13 cellular contexts compared by ENCODE assay signal in the genomic region with DNA sequence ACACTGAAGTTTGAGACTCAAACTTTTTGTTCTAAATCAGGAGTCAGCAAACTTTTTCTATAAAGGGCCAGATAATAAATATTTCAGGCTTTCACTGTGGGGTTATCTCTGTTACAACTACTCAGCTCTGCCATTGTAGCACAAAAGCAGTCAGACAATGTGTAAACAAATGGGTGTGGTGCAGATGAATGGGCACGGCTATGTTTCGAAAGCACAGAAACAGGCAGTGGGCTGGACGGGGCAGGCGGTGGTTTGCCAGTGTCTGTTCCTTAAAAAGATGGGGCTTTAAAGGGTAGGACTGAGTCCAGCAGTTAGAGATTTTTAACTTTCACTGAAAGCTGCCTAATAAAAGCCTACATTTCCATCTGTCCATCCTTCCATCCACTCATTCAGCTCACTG. TPM values are rescaled to one million over a fixed set of nuclear protein-coding genes. Genes with fewer than 3 reads are reported as not detected.
DNase-seq lines count a peak whose midpoint lies in the region; ATAC-seq and TF ChIP-seq lines count a peak whose summit lies in the region.
"Had no signal": no experiment of that assay in that cellular context is flagged by ENCODE, and none has a peak within 500 bp of the region (broad histone marks: within the 10 kb centered on the region; RNA-seq: fewer than 3 reads in every experiment).

No MANE protein-coding gene starts in this region.

- peaks cover 23% of the 10 kb centered on the region for H3K79me1 ChIP-seq in mesendoderm (ENCODE audit: low read length)

- H3K36me3 Mint-ChIP-seq in endothelial cell (ENCODE audit: low read depth, unreplicated experiment): peaks cover 39% of the 10 kb centered on the region

- no peak overlapping the region for H4K5ac ChIP-seq in mesendoderm (ENCODE audit: low read length)

- ATAC-seq in Right ventricle myocardium inferior: no peak
- ATAC-seq in RWPE2 (ENCODE audit: low read depth): peak; percentile 93
- ATAC-seq in left lung: peak; percentile 88
- no peak for ATAC-seq in GM18870 (IDR thresholded peaks at IDR 0.05; ENCODE audit: unreplicated experiment)
- ATAC-seq: foreskin keratinocyte had no signal

- H3K79me2 ChIP-seq in mesendoderm (ENCODE audit: control insufficient read depth, insufficient read depth, low read length): peaks cover 17% of the 10 kb centered on the region

- DNase-seq in Right ventricle myocardium inferior (ENCODE audit: missing footprints): peak; percentile 68
- DNase-seq in cardiac septum (ENCODE audit: low spot score): no peak
- no peak for DNase-seq in RWPE2 (ENCODE audit: low spot score)
- DNase-seq in left lung: peak; percentile 62 to 78
- DNase-seq in anterior cingulate cortex (lab: John Stamatoyannopoulos, UW): no peak
- no peak for DNase-seq in mesendoderm
- DNase-seq in endothelial cell (ENCODE audit: low spot score): no peak
- DNase-seq: activated naive CD4-positive, alpha-beta T cell; EL; foreskin keratinocyte; NCI-H1092 treated with DMSO at 0.1 percent for 48 hours had no signal

- intact Hi-C loops in Right ventricle myocardium inferior (cut with DNase I): no loop called here
- intact Hi-C loops in cardiac septum (cut with DNase I): no loop called here
- intact Hi-C loops in left lung (cut with DNase I): loop anchor here in 1 of 2 donors (5.0 kb wide), 1 partner anchor 93 kb away; the partner anchor contains the start of gene HBEGF

- no peak overlapping the region for H2BK5ac ChIP-seq in mesendoderm (ENCODE audit: low read length)

- H3K4me3 ChIP-seq in RWPE2 (ENCODE audit: severe bottlenecking) (no peak overlapping the region), left lung (no peak overlapping the region), mesendoderm (ENCODE audit: low read length) (no peak overlapping the region)

- no peak overlapping the region for H3K56ac ChIP-seq in mesendoderm (ENCODE audit: low read length)

- H3K27ac Mint-ChIP-seq in endothelial cell (ENCODE audit: unreplicated experiment): no peak overlapping the region

- H3K36me3 ChIP-seq in RWPE2 (ENCODE audit: low read depth): peaks cover 15% of the 10 kb centered on the region
- H3K36me3 ChIP-seq in left lung: peaks cover 0 to 33% of the 10 kb centered on the region in 2 donors
- no peaks in the 10 kb centered on the region for H3K36me3 ChIP-seq in mesendoderm (ENCODE audit: control insufficient read depth, insufficient read depth, low read length)

- no peak overlapping the region for H2BK15ac ChIP-seq in mesendoderm (replicated peaks; ENCODE audit: low read depth)

- no peak overlapping the region for H3K23ac ChIP-seq in mesendoderm (ENCODE audit: low read length)

- H3K27me3 ChIP-seq in RWPE2 (ENCODE audit: insufficient read depth, poor library complexity, severe bottlenecking): no peaks in the 10 kb centered on the region
- H3K27me3 ChIP-seq in left lung: no peaks in the 10 kb centered on the region
- H3K27me3 ChIP-seq in mesendoderm (ENCODE audit: insufficient read depth, low read length, poor library complexity): no peaks in the 10 kb centered on the region
- H3K27me3 ChIP-seq: foreskin keratinocyte had no signal

- no peak overlapping the region for H2BK120ac ChIP-seq in mesendoderm (ENCODE audit: low read depth, low read length)

- H2AK5ac ChIP-seq in mesendoderm (ENCODE audit: low read length): no peak overlapping the region

- H3K27ac ChIP-seq in RWPE2 (ENCODE audit: poor library complexity, severe bottlenecking) (peak overlapping the region; percentile 56), left lung (peak overlapping the region in 1 of 2 donors; percentile 28), mesendoderm (ENCODE audit: low read depth, low read length) (no peak overlapping the region)
- H3K27ac ChIP-seq: foreskin keratinocyte, parathyroid adenoma had no signal

- TF ChIP-seq CTCF in RWPE2 (IDR thresholded peaks at IDR 0.05; ENCODE audit: poor library complexity, severe bottlenecking) (no peak), left lung (IDR thresholded peaks at IDR 0.05) (no peak), endothelial cell (IDR thresholded peaks at IDR 0.05; ENCODE audit: unreplicated experiment) (no peak)

- H3K4me1 ChIP-seq in RWPE2 (ENCODE audit: insufficient read depth, poor library complexity, severe bottlenecking) (peaks cover 49% of the 10 kb centered on the region), left lung (peaks cover 9 to 60% of the 10 kb centered on the region in 2 donors), mesendoderm (ENCODE audit: control insufficient read depth, low read depth, low read length) (peaks cover 6% of the 10 kb centered on the region)
- H3K4me1 ChIP-seq: parathyroid adenoma had no signal

- no peak overlapping the region for H3K4me3 Mint-ChIP-seq in endothelial cell (ENCODE audit: unreplicated experiment)

- H4K8ac ChIP-seq in mesendoderm (ENCODE audit: low read depth, low read length): no peak overlapping the region

- H3K9me3 ChIP-seq in RWPE2 (ENCODE audit: severe bottlenecking) (no peaks in the 10 kb centered on the region), left lung (no peaks in the 10 kb centered on the region)

- H3K27me3 Mint-ChIP-seq in endothelial cell (ENCODE audit: unreplicated experiment): peaks cover 8% of the 10 kb centered on the region

- no peak overlapping the region for H3K9ac ChIP-seq in mesendoderm (ENCODE audit: low read length)
- H3K9ac ChIP-seq: parathyroid adenoma had no signal

- peaks cover 32% of the 10 kb centered on the region for H3K4me1 Mint-ChIP-seq in endothelial cell (ENCODE audit: unreplicated experiment)

- H3K4ac ChIP-seq in mesendoderm (ENCODE audit: low read depth, low read length): no peak overlapping the region

- H3K18ac ChIP-seq in mesendoderm (ENCODE audit: low read length): no peak overlapping the region

- H3K4me2 ChIP-seq in mesendoderm (ENCODE audit: low read length): no peak overlapping the region

- H3K9me3 Mint-ChIP-seq in endothelial cell (ENCODE audit: unreplicated experiment): no peaks in the 10 kb centered on the region

- no CpG with 5 or more reads among the region's 4 CpGs for WGBS in mesendoderm (ENCODE audit: extremely low coverage, insufficient coverage, low lambda C conversion rate)

RNA-seq across cellular contexts. Expression of gene PFDN1, which starts 48.9 kb away (rescaled TPM):
- 80.6 TPM for total RNA-seq in Right ventricle myocardium inferior
- 71.7 TPM for total RNA-seq in cardiac septum
- total RNA-seq in left lung: 10 to 100 TPM; 45.7 to 55.5 TPM
- 297 TPM for polyA plus RNA-seq in mesendoderm (2013, experiment 1 of 2)
- 277 TPM for polyA plus RNA-seq in mesendoderm (2013, experiment 2 of 2)
- total RNA-seq in endothelial cell (ENCODE audit: unreplicated experiment): 86.2 TPM

Comparison
In these comparisons a context has a peak if more than half of its experiments do, and no peak if none do; other contexts are left out.
1. DNase-seq: peak in Right ventricle myocardium inferior (single experiment) and left lung (2 of 2); none in cardiac septum (single experiment), RWPE2 (single experiment), anterior cingulate cortex (0 of 58), mesendoderm (single experiment) and endothelial cell (single experiment).
2. ATAC-seq: peak in RWPE2 (single experiment) and left lung (single experiment); none in Right ventricle myocardium inferior (single experiment) and GM18870 (single experiment).